In the genomic region with DNA sequence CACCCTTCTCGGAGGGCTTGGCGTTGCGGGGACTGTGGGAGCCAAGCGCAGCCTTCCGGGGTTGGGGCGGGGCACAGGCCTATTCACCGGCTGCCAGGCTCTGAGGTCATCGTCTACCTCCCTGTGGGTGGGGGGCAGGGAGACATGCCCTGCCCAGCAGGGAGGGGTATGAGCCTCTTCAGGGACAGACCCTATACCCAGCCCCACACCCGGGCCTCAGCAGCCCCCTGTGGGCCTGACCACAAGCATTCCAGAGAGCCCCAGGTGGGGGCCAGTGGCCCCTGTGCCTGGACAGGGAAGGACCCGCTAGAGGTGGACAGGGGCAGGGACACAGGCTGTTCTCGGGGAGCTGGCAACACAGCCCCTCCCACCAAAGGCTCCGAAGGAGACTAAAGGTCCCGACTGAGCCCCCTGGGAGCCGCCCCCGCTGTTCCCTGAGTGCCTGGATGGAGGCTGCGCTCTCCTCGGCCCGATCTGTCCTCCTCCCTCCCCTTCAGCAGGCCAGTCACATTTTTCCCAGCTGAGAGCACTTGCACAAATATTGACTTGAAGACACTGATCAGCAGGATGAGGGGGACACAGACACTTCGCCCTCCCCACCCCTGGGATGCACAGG, we compare ENCODE assay signal across 10 cellular contexts. TPM values are rescaled to one million over a fixed set of nuclear protein-coding genes. Genes with fewer than 3 reads are reported as not detected.
DNase-seq lines count a peak whose midpoint lies in the region; ATAC-seq and TF ChIP-seq lines count a peak whose summit lies in the region.
"Had no signal": no experiment of that assay in that cellular context is flagged by ENCODE, and none has a peak within 500 bp of the region (broad histone marks: within the 10 kb centered on the region; RNA-seq: fewer than 3 reads in every experiment).

No MANE protein-coding gene starts in this region.

- H3K36me3 ChIP-seq in Panc1 (ENCODE audit: control insufficient read depth, insufficient read depth, low read length) (peaks cover 2% of the 10 kb centered on the region), gastroesophageal sphincter (peaks cover 0 to 19% of the 10 kb centered on the region in 2 donors), osteoblast (ENCODE audit: insufficient read depth, low read length) (no peaks in the 10 kb centered on the region)

- TF ChIP-seq POLR2A in gastroesophageal sphincter (IDR thresholded peaks at IDR 0.05), result no peak

- in situ Hi-C loops in Panc1 (cut with HindIII; ENCODE audit: low pct_unique_long_range_greater_than_20kb, low sequenced_read_pairs), result no loop called here

- intact Hi-C loops in Panc1 (cut with micrococcal nuclease; ENCODE audit: unreplicated experiment), result no loop called here

- H4K20me1 ChIP-seq in osteoblast (ENCODE audit: insufficient read depth, low read length), result no peaks in the 10 kb centered on the region

- peak overlapping the region; percentile 67 for H3K4me2 ChIP-seq in osteoblast (ENCODE audit: insufficient read depth, low read length)

- TF ChIP-seq EP300 in gastroesophageal sphincter (IDR thresholded peaks at IDR 0.05), result no peak

- H3K4me3 ChIP-seq in Panc1 (ENCODE audit: low read depth in 2 of 2, low read length in 2 of 2) (peak overlapping the region in 1 of 2 experiments; percentile 8; a peak in 1 of 4 replicates), gastroesophageal sphincter (peak overlapping the region in 1 of 2 donors; percentile 33), osteoblast (ENCODE audit: insufficient read depth, low read length) (peak overlapping the region; percentile 37)
- H3K4me3 ChIP-seq: HAP-1 had no signal

- no peaks in the 10 kb centered on the region for H3K9me3 ChIP-seq in Panc1 (ENCODE audit: control insufficient read depth, insufficient read depth, low read depth, low read length)
- no peaks in the 10 kb centered on the region for H3K9me3 ChIP-seq in gastroesophageal sphincter
- no peaks in the 10 kb centered on the region for H3K9me3 ChIP-seq in osteoblast (ENCODE audit: low read depth, low read length)
- H3K9me3 ChIP-seq: HAP-1 had no signal

- POLR2A ChIA-PET in Panc1 (lab: Charles Lee), result no interaction called here

- peak overlapping the region; percentile 56 for H2AFZ ChIP-seq in osteoblast (ENCODE audit: low read length)

- WGBS in gastroesophageal sphincter (ENCODE audit: low coverage in 1 of 2), 2 donors, result 0% methylated on average over 1 of the region's 19 CpGs; no CpG with 5 or more reads in 1 of the 2 donors

- H3K27ac ChIP-seq in C4-2B, result peak overlapping the region; percentile 98
- H3K27ac ChIP-seq in Panc1 (ENCODE audit: low read length), result peak overlapping the region; percentile 93
- peak overlapping the region; percentile 64 to 94 (median 90) for H3K27ac ChIP-seq in gastroesophageal sphincter
- peak overlapping the region; percentile 8 for H3K27ac ChIP-seq in osteoblast (ENCODE audit: low read depth, low read length)

- ATAC-seq in Panc1, result no peak
- no peak for ATAC-seq in gastroesophageal sphincter
- no peak for ATAC-seq in HG02610 (IDR thresholded peaks at IDR 0.05; ENCODE audit: unreplicated experiment)

- DNase-seq in Panc1 (ENCODE audit: low read depth, low spot score) (no peak), osteoblast (ENCODE audit: insufficient read length, low spot score, missing footprints) (peak; percentile 95), DMS79 treated with DMSO at 0.1 percent for 48 hours (lab: John Stamatoyannopoulos, UW) (no peak), foreskin melanocyte (no peak)
- no peak for DNase-seq in activated CD4-positive, CD25-positive, alpha-beta regulatory T cell (lab: John Stamatoyannopoulos, UW)
- DNase-seq: NCI-H774 had no signal

- H3K27me3 ChIP-seq in Panc1 (ENCODE audit: control insufficient read depth, insufficient read depth, low read length) (no peaks in the 10 kb centered on the region), gastroesophageal sphincter (no peaks in the 10 kb centered on the region), osteoblast (ENCODE audit: insufficient read depth, low read length) (no peaks in the 10 kb centered on the region)

- no peaks in the 10 kb centered on the region for H3K79me2 ChIP-seq in osteoblast (ENCODE audit: insufficient read depth, low read length)

- CTCF ChIA-PET in Panc1 (lab: Charles Lee), result no interaction called here

- no TSS peak for BruUV-seq in Panc1 (replicated peaks; lab: Mats Ljungman, UMichigan)

- TF ChIP-seq CTCF in C4-2B (conservative IDR thresholded peaks at IDR 0.05), result no peak
- no peak for TF ChIP-seq CTCF in Panc1 (IDR thresholded peaks at IDR 0.05)
- TF ChIP-seq CTCF in gastroesophageal sphincter (IDR thresholded peaks at IDR 0.05), result no peak
- no peak for TF ChIP-seq CTCF in osteoblast (IDR thresholded peaks at IDR 0.05; ENCODE audit: extremely low read depth, low read depth, low read length)

- H3K4me1 ChIP-seq in Panc1 (ENCODE audit: control insufficient read depth, insufficient read depth, low read length), result peaks cover 93% of the 10 kb centered on the region
- H3K4me1 ChIP-seq in gastroesophageal sphincter, result peaks cover 7 to 90% (median 72%) of the 10 kb centered on the region in 3 donors
- H3K4me1 ChIP-seq in osteoblast (ENCODE audit: insufficient read depth, low read length), result peaks cover 34% of the 10 kb centered on the region
- H3K4me1 ChIP-seq: HAP-1 had no signal

RNA-seq across cellular contexts. Expression of gene LAMA5, which starts 11.5 kb away (rescaled TPM):
- 497 TPM for total RNA-seq in Panc1 (2021; ENCODE audit: unreplicated experiment)
- 508 TPM for polyA plus RNA-seq in Panc1 (2012; ENCODE audit: insufficient read length)
- 100 to 1,000 TPM in 3 of 4 donors, 10 to 100 TPM in 1; 58.6 to 259 (median 172) TPM for total RNA-seq in gastroesophageal sphincter
- 0.88 and 2.2 TPM in 2 replicates for total RNA-seq in osteoblast

RNA-seq across cellular contexts. Expression of gene RPS21, which starts 31.3 kb away (rescaled TPM):
- 1,761 TPM for total RNA-seq in Panc1 (2021; ENCODE audit: unreplicated experiment)
- polyA plus RNA-seq in Panc1 (2012; ENCODE audit: insufficient read length), result 4,052 TPM
- total RNA-seq in gastroesophageal sphincter, result 1,000 to 10,000 TPM in 3 of 4 donors, 100 to 1,000 TPM in 1; 383 to 2,881 (median 2,372) TPM
- total RNA-seq in osteoblast, result 460 and 508 TPM in 2 replicates

RNA-seq across cellular contexts. Expression of gene CABLES2, which starts 51.5 kb away (rescaled TPM):
- total RNA-seq in Panc1 (2021; ENCODE audit: unreplicated experiment) (9.8 TPM), gastroesophageal sphincter (1 to 10 TPM; 2.7 to 9.8 (median 3.8) TPM), osteoblast (1.8 TPM in 2 replicates)
- polyA plus RNA-seq in Panc1 (2012; ENCODE audit: insufficient read length), result 12.0 TPM

RNA-seq across cellular contexts. Expression of gene ADRM1, which starts 52.8 kb away (rescaled TPM):
- 194 TPM for total RNA-seq in Panc1 (2021; ENCODE audit: unreplicated experiment)
- polyA plus RNA-seq in Panc1 (2012; ENCODE audit: insufficient read length), result 315 TPM
- 100 to 1,000 TPM; 131 to 182 (median 151) TPM for total RNA-seq in gastroesophageal sphincter
- 93.1 and 103 TPM in 2 replicates for total RNA-seq in osteoblast

Comparison
In these comparisons a context has a peak if more than half of its experiments do, and no peak if none do; other contexts are left out.
1. H3K27ac ChIP-seq: peak in every context shown above with its lines; median percentile 98 in C4-2B; 93 in Panc1; 90 in gastroesophageal sphincter; 8 in osteoblast.
2. RNA of gene LAMA5, which starts 11.5 kb away (total RNA-seq): 497 TPM in Panc1 (single experiment) and 58.6 to 259 TPM in gastroesophageal sphincter; 0.88 to 2.2 TPM in osteoblast; every median in the first group is over 10 times any median in the second.